In genomic region chr6:49499121-49499520, GRCh38 we compare ENCODE assay signal across 20 cellular contexts.
"Had no signal": no experiment of that assay in that cellular context is flagged by ENCODE, and none has a peak within 500 bp of the region (broad histone marks: within the 10 kb centered on the region; RNA-seq: fewer than 3 reads in every experiment).

No MANE protein-coding gene starts in this region.

- DNase-seq: KBM-7, MM.1S, NCI-H1048, NCI-H1105, NCI-H1436 treated with DMSO at 0.1 percent for 48 hours, NCI-H1694, NCI-H187 treated with DMSO at 0.1 percent for 48 hours, NCI-H2107, NCI-H2171 treated with DMSO at 0.1 percent for 48 hours, NCI-H226, NCI-H446, NCI-H510A, NCI-H524 treated with DMSO at 0.1 percent for 48 hours, NCI-H82, PC-3, SHP77, SK-N-SH, SW 1271, T-helper 1 cell, T-helper 17 cell had no signal
